9 cellular contexts compared by ENCODE assay signal in genomic region chr4:137819964-137820383, GRCh38.
DNase-seq lines count a peak whose midpoint lies in the region; ATAC-seq and TF ChIP-seq lines count a peak whose summit lies in the region.
"Had no signal": no experiment of that assay in that cellular context is flagged by ENCODE, and none has a peak within 500 bp of the region (broad histone marks: within the 10 kb centered on the region; RNA-seq: fewer than 3 reads in every experiment).

No MANE protein-coding gene starts in this region.

- H3K27me3 ChIP-seq in osteoblast (ENCODE audit: insufficient read depth, low read length) = no peaks in the 10 kb centered on the region

- H3K4me2 ChIP-seq in osteoblast (ENCODE audit: insufficient read depth, low read length) = no peak overlapping the region

- H3K4me1 Mint-ChIP-seq in CD14-positive monocyte = no peaks in the 10 kb centered on the region
- H3K4me1 Mint-ChIP-seq: activated B cell treated with CpG ODN at 0.5 μM for 24 hours had no signal

- no peaks in the 10 kb centered on the region for H4K20me1 ChIP-seq in osteoblast (ENCODE audit: insufficient read depth, low read length)

- H3K9me3 Mint-ChIP-seq in CD14-positive monocyte = no peaks in the 10 kb centered on the region
- H3K9me3 Mint-ChIP-seq: activated B cell treated with CpG ODN at 0.5 μM for 24 hours had no signal

- no peaks in the 10 kb centered on the region for H3K79me2 ChIP-seq in osteoblast (ENCODE audit: insufficient read depth, low read length)

- ATAC-seq in GM18867 (IDR thresholded peaks at IDR 0.05; ENCODE audit: unreplicated experiment) (peak; percentile 91), HG03066 (IDR thresholded peaks at IDR 0.05; ENCODE audit: low read depth, unreplicated experiment) (peak; percentile 80)

- no peaks in the 10 kb centered on the region for H3K4me1 ChIP-seq in osteoblast (ENCODE audit: insufficient read depth, low read length)

- no peaks in the 10 kb centered on the region for H3K36me3 ChIP-seq in osteoblast (ENCODE audit: insufficient read depth, low read length)

- intact Hi-C loops in CD14-positive monocyte (cut with micrococcal nuclease) = no loop called here

- H3K27me3 Mint-ChIP-seq in CD14-positive monocyte (ENCODE audit: low read depth in 3 of 3) = peaks cover 0 to 2% (median 1%) of the 10 kb centered on the region in 3 donors
- H3K27me3 Mint-ChIP-seq: activated B cell treated with CpG ODN at 0.5 μM for 24 hours had no signal

- TF ChIP-seq CTCF in osteoblast (IDR thresholded peaks at IDR 0.05; ENCODE audit: extremely low read depth, low read depth, low read length) (peak; percentile 76), CD14-positive monocyte (IDR thresholded peaks at IDR 0.05) (no peak)

- H3K9me3 ChIP-seq in osteoblast (ENCODE audit: low read depth, low read length) = no peaks in the 10 kb centered on the region

- H3K4me3 Mint-ChIP-seq in CD14-positive monocyte = no peak overlapping the region
- H3K4me3 Mint-ChIP-seq: activated B cell treated with CpG ODN at 0.5 μM for 24 hours had no signal

- no peak overlapping the region for H3K27ac ChIP-seq in osteoblast (ENCODE audit: low read depth, low read length)

- H3K4me3 ChIP-seq in osteoblast (ENCODE audit: insufficient read depth, low read length) = no peak overlapping the region

- H3K36me3 Mint-ChIP-seq in CD14-positive monocyte = no peaks in the 10 kb centered on the region

- DNase-seq in COLO829 (ENCODE audit: low spot score) = peak; percentile 35
- peak; percentile 2 for DNase-seq in NCI-H524 treated with DMSO at 0.1 percent for 48 hours (lab: John Stamatoyannopoulos, UW)
- peak; percentile 76 for DNase-seq in dermis blood vessel endothelial cell
- no peak for DNase-seq in osteoblast (ENCODE audit: insufficient read length, low spot score, missing footprints)
- no peak for DNase-seq in anterior cingulate cortex (lab: John Stamatoyannopoulos, UW)
- DNase-seq in CD14-positive monocyte (ENCODE audit: low spot score) = no peak
- DNase-seq: activated B cell treated with CpG ODN at 0.5 μM for 24 hours had no signal

- H2AFZ ChIP-seq in osteoblast (ENCODE audit: low read length) = peak overlapping the region; percentile 25

- no peak overlapping the region for H3K27ac Mint-ChIP-seq in CD14-positive monocyte
- H3K27ac Mint-ChIP-seq: activated B cell treated with CpG ODN at 0.5 μM for 24 hours had no signal

Comparison
In these comparisons a context has a peak if more than half of its experiments do, and no peak if none do; other contexts are left out.
1. DNase-seq: peak in COLO829 (single experiment), NCI-H524 treated with DMSO at 0.1 percent for 48 hours (single experiment) and dermis blood vessel endothelial cell (single experiment); none in osteoblast (single experiment), anterior cingulate cortex (0 of 58) and CD14-positive monocyte (single experiment).